Comparison of ENCODE assay signal across 28 cellular contexts in genomic region chr12:8461426-8461825, GRCh38. TPM values are rescaled to one million over a fixed set of nuclear protein-coding genes. Genes with fewer than 3 reads are reported as not detected.
A peak's percentile ranks its signal among the peaks of the same experiment; 100 is the strongest.
DNase-seq lines count a peak whose midpoint lies in the region; ATAC-seq, FAIRE-seq and TF ChIP-seq lines count a peak whose summit lies in the region.
"Had no signal": no experiment of that assay in that cellular context is flagged by ENCODE, and none has a peak within 500 bp of the region (broad histone marks: within the 10 kb centered on the region; RNA-seq: fewer than 3 reads in every experiment).

No MANE protein-coding gene starts in this region.

- H3K9ac ChIP-seq in HUES64 (ENCODE audit: low read depth, low read length), result peak overlapping the region; percentile 59; the same call in 1 of the 2 replicates
- no peak overlapping the region for H3K9ac ChIP-seq in H1 (replicated peaks in 1 of 4; ENCODE audit: extremely low read depth in 1 of 4, low read depth in 3 of 4, low read length in 3 of 4)
- H3K9ac ChIP-seq in mesendoderm (ENCODE audit: low read length), result no peak overlapping the region
- H3K9ac ChIP-seq: BLaER1 had no signal

- H3K56ac ChIP-seq in H1 (replicated peaks; ENCODE audit: insufficient read length, low read depth, low read length), result no peak overlapping the region
- H3K56ac ChIP-seq in mesendoderm (ENCODE audit: low read length), result no peak overlapping the region

- H2AK5ac ChIP-seq in H1 (ENCODE audit: low read depth, low read length), result no peak overlapping the region
- no peak overlapping the region for H2AK5ac ChIP-seq in mesendoderm (ENCODE audit: low read length)

- no peaks in the 10 kb centered on the region for H3K79me1 ChIP-seq in H1 (ENCODE audit: low read depth, low read length)
- no peaks in the 10 kb centered on the region for H3K79me1 ChIP-seq in mesendoderm (ENCODE audit: low read length)

- no peaks in the 10 kb centered on the region for H3K23me2 ChIP-seq in H1 (ENCODE audit: low read depth, low read length)

- peak overlapping the region; percentile 88; the same call in 1 of the 2 replicates for H2BK20ac ChIP-seq in H1 (ENCODE audit: low read length)

- H3K23ac ChIP-seq in H1 (ENCODE audit: insufficient read length), result no peak overlapping the region
- H3K23ac ChIP-seq in mesendoderm (ENCODE audit: low read length), result no peak overlapping the region

- H3K27me3 ChIP-seq in HUES64 (ENCODE audit: insufficient read depth, low read length) (no peaks in the 10 kb centered on the region), H1 (replicated peaks in 1 of 4; ENCODE audit: control insufficient read depth in 3 of 4, extremely low read depth in 1 of 4, insufficient read depth in 3 of 4, low read length in 3 of 4) (no peaks in the 10 kb centered on the region), mesendoderm (ENCODE audit: insufficient read depth, low read length, poor library complexity) (no peaks in the 10 kb centered on the region)
- H3K27me3 ChIP-seq: BLaER1 had no signal

- H3K4me3 ChIP-seq in A549 (no peak overlapping the region), HUES64 (ENCODE audit: low read length) (no peak overlapping the region), H1 (ENCODE audit: extremely low read depth in 1 of 4, insufficient read depth in 2 of 4, low read depth in 3 of 4, low read length in 4 of 4) (no peak overlapping the region), mesendoderm (ENCODE audit: low read length) (no peak overlapping the region)
- H3K4me3 ChIP-seq: BLaER1, HAP-1, MG63 had no signal

- no peak overlapping the region for H2BK15ac ChIP-seq in H1 (ENCODE audit: low read length)
- no peak overlapping the region for H2BK15ac ChIP-seq in mesendoderm (replicated peaks; ENCODE audit: low read depth)

- CTCF ChIA-PET in A549 (lab: Yijun Ruan, JAX) (interaction anchor here (1.5 kb wide), 1 partner anchor 10 kb away, joined by 5 read pairs; no protein-coding TSS in a partner anchor), H1 (lab: Charles Lee; ENCODE audit: partially characterized antibody) (interaction anchor here (1.0 to 2.3 kb wide), 3 partner anchors 11 to 83 kb away, joined by 3 to 9 read pairs (median 3); no protein-coding TSS in a partner anchor)

- no peak overlapping the region for H3K27ac ChIP-seq in A549
- peak overlapping the region; percentile 93 for H3K27ac ChIP-seq in HUES64 (ENCODE audit: low read depth, low read length)
- H3K27ac ChIP-seq in H1 (ENCODE audit: low read depth, low read length), result no peak overlapping the region
- H3K27ac ChIP-seq in mesendoderm (ENCODE audit: low read depth, low read length), result peak overlapping the region; percentile 66
- H3K27ac ChIP-seq: BLaER1, RWPE1 had no signal

- WGBS in A549 (ENCODE audit: missing lambda C conversion rate), result 32% methylated on average over 2 of the region's 2 CpGs
- 77% methylated on average over 2 of the region's 2 CpGs for WGBS in HUES64
- WGBS in H1 (ENCODE audit: extremely low coverage in 1 of 2, insufficient coverage in 1 of 2, insufficient read length in 1 of 2, insufficient replicate concordance in 2 of 2, low coverage in 1 of 2, low lambda C conversion rate in 2 of 2, missing lambda C conversion rate in 1 of 2), 2 experiments, result 89% methylated on average over 2 of the region's 2 CpGs; no CpG with 5 or more reads in 1 of the 2 experiments
- WGBS in mesendoderm (ENCODE audit: extremely low coverage, insufficient coverage, low lambda C conversion rate), result no CpG with 5 or more reads among the region's 2 CpGs

- H2BK5ac ChIP-seq in H1 (ENCODE audit: low read depth, low read length) (peak overlapping the region; percentile 54; the same call in 1 of the 2 replicates), mesendoderm (ENCODE audit: low read length) (no peak overlapping the region)

- H4K5ac ChIP-seq in H1 (ENCODE audit: insufficient read length, low read depth, low read length) (peak overlapping the region; percentile 95), mesendoderm (ENCODE audit: low read length) (no peak overlapping the region)

- H2AFZ ChIP-seq in H1 (ENCODE audit: low read length), result no peak overlapping the region

- POLR2A ChIA-PET in A549 (lab: Yijun Ruan, JAX) (no interaction called here), H1 (lab: Charles Lee; ENCODE audit: partially characterized antibody) (interaction anchor here (0.7 to 1.2 kb wide), 2 partner anchors 8 to 21 kb away, joined by 4 read pairs; no protein-coding TSS in a partner anchor)

- H3K4ac ChIP-seq in H1 (replicated peaks; ENCODE audit: insufficient read length, low read depth, low read length) (peak overlapping the region; percentile 94), mesendoderm (ENCODE audit: low read depth, low read length) (no peak overlapping the region)

- FAIRE-seq in A549 (lab: Jason Lieb, UNC) (no peak), H1 (lab: Jason Lieb, UNC) (no peak)
- FAIRE-seq: HTR-8/SVneo had no signal

- H3K14ac ChIP-seq in H1 (ENCODE audit: insufficient read length), result no peak overlapping the region

- no peak for ATAC-seq in A549
- ATAC-seq in GM18519 (IDR thresholded peaks at IDR 0.05; ENCODE audit: low FRiP score, unreplicated experiment), result no peak
- ATAC-seq: Panc1 had no signal

- H4K8ac ChIP-seq in H1 (ENCODE audit: extremely low read depth, insufficient read depth, low read length) (no peak overlapping the region), mesendoderm (ENCODE audit: low read depth, low read length) (no peak overlapping the region)

- DNase-seq in A549 (ENCODE audit: low read depth in 1 of 2, low spot score in 1 of 2), result no peak
- no peak for DNase-seq in H1 (ENCODE audit: low read depth in 1 of 2, low spot score in 2 of 2)
- no peak for DNase-seq in mesendoderm
- DNase-seq in HuH-7.5 (ENCODE audit: low spot score), result no peak
- no peak for DNase-seq in HuH-7 (ENCODE audit: low spot score)
- DNase-seq in stimulated activated CD4-positive, alpha-beta T cell treated with anti-CD3 and anti-CD28 coated beads, Interleukin-2, amount 100 ng/mL, for 48 hours, result no peak
- DNase-seq: 8988T; CD4-positive, CD25-positive, alpha-beta regulatory T cell; DMS153; DND-41; HFFc6; KG1; MG63; NCI-H1105 treated with DMSO at 0.1 percent for 48 hours; NCI-H1694; NCI-H2029 treated with DMSO at 0.1 percent for 48 hours; NCI-H446 treated with DMSO at 0.1 percent for 48 hours; NCI-H526; SHP77 had no signal

- no peaks in the 10 kb centered on the region for H4K20me1 ChIP-seq in H1 (replicated peaks in 1 of 2; ENCODE audit: control insufficient read depth in 1 of 2, insufficient read depth in 2 of 2, low read length in 2 of 2)
- H4K20me1 ChIP-seq: BLaER1 had no signal

- H3K9me3 ChIP-seq in A549, result no peaks in the 10 kb centered on the region
- no peaks in the 10 kb centered on the region for H3K9me3 ChIP-seq in HUES64 (ENCODE audit: insufficient read depth, low read depth, low read length)
- no peaks in the 10 kb centered on the region for H3K9me3 ChIP-seq in H1 (ENCODE audit: insufficient read depth in 2 of 2, low read depth in 1 of 2, low read length in 1 of 2)
- H3K9me3 ChIP-seq: BLaER1, MG63 had no signal

- no peak overlapping the region for H2BK12ac ChIP-seq in H1 (ENCODE audit: low read depth, low read length)

- H3K18ac ChIP-seq in H1 (ENCODE audit: extremely low read depth, low read length), result peak overlapping the region; percentile 81; the same call in 1 of the 2 replicates
- no peak overlapping the region for H3K18ac ChIP-seq in mesendoderm (ENCODE audit: low read length)

- TF ChIP-seq RAD21 in A549 (conservative IDR thresholded peaks at IDR 0.05 in 1 of 2, IDR thresholded peaks at IDR 0.05 in 1 of 2), result no peak
- TF ChIP-seq RAD21 in H1 (IDR thresholded peaks at IDR 0.05 in 1 of 2, conservative IDR thresholded peaks at IDR 0.05 in 1 of 2; ENCODE audit: low read depth in 2 of 2, low read length in 2 of 2), result no peak

- no peak for TF ChIP-seq EP300 in A549 (IDR thresholded peaks at IDR 0.05)
- no peak for TF ChIP-seq EP300 in H1 (IDR thresholded peaks at IDR 0.05; ENCODE audit: borderline replicate concordance in 1 of 2, low read depth in 2 of 2, low read length in 2 of 2)

- H3K79me2 ChIP-seq in H1 (ENCODE audit: control insufficient read depth in 1 of 2, insufficient read depth in 2 of 2, low read length in 2 of 2) (no peaks in the 10 kb centered on the region), mesendoderm (ENCODE audit: control insufficient read depth, insufficient read depth, low read length) (no peaks in the 10 kb centered on the region)

- no peaks in the 10 kb centered on the region for H3K36me3 ChIP-seq in HUES64 (ENCODE audit: insufficient read depth, low read length)
- no peaks in the 10 kb centered on the region for H3K36me3 ChIP-seq in H1 (ENCODE audit: control insufficient read depth in 2 of 4, insufficient read depth in 4 of 4, low read length in 3 of 4)
- no peaks in the 10 kb centered on the region for H3K36me3 ChIP-seq in mesendoderm (ENCODE audit: control insufficient read depth, insufficient read depth, low read length)
- H3K36me3 ChIP-seq: BLaER1, HAP-1, MG63 had no signal

- H3K4me2 ChIP-seq in A549 (no peak overlapping the region), H1 (ENCODE audit: insufficient read depth in 1 of 2, low read depth in 2 of 2, low read length in 2 of 2) (no peak overlapping the region), mesendoderm (ENCODE audit: low read length) (no peak overlapping the region)
- H3K4me2 ChIP-seq: BLaER1 had no signal

- TF ChIP-seq POLR2A in A549 (IDR thresholded peaks at IDR 0.05; ENCODE audit: low read length), result no peak
- no peak for TF ChIP-seq POLR2A in H1 (IDR thresholded peaks at IDR 0.05; ENCODE audit: control extremely low read depth in 1 of 2, low read depth in 2 of 2, low read length in 2 of 2)

- no peak for TF ChIP-seq CTCF in A549 (IDR thresholded peaks at IDR 0.05)
- no peak for TF ChIP-seq CTCF in H1 (IDR thresholded peaks at IDR 0.05; ENCODE audit: control extremely low read depth in 1 of 3, insufficient read depth in 1 of 3, low read depth in 1 of 3, low read length in 3 of 3)

- H4K91ac ChIP-seq in H1 (replicated peaks; ENCODE audit: insufficient read length, low read length), result peak overlapping the region; percentile 81

- H3K4me1 ChIP-seq in A549 (no peaks in the 10 kb centered on the region), HUES64 (ENCODE audit: insufficient read depth, low read length) (peaks cover 24% of the 10 kb centered on the region), H1 (replicated peaks in 1 of 4; ENCODE audit: control insufficient read depth in 3 of 4, insufficient read depth in 4 of 4, low read length in 3 of 4) (peaks cover 0 to 6% (median 1%) of the 10 kb centered on the region in 4 experiments; a peak in 1 of 7 replicates), mesendoderm (ENCODE audit: control insufficient read depth, low read depth, low read length) (no peaks in the 10 kb centered on the region)
- H3K4me1 ChIP-seq: BLaER1 had no signal

- H2BK120ac ChIP-seq in H1 (replicated peaks; ENCODE audit: low read depth, low read length) (peak overlapping the region; percentile 97), mesendoderm (ENCODE audit: low read depth, low read length) (no peak overlapping the region)

RNA-seq across cellular contexts. Expression of gene CLEC6A, which starts 5.7 kb away (rescaled TPM):
- not detected in 2 replicates for polyA plus RNA-seq in A549 (2011; rRNA removed)
- polyA plus RNA-seq in A549 (2012; cell fraction: cytosol; rRNA removed), result not detected in 2 replicates
- polyA plus RNA-seq in A549 (2012; cell fraction: nucleus; rRNA removed), result not detected in 2 replicates
- not detected in 3 replicates for polyA plus RNA-seq in A549 (2017; fragmentation: RNase III; extraction: RNeasy Plus Mini Kit Qiagen cat#74134 plus additional on column Dnase treatment)
- polyA minus RNA-seq in A549 (2011; rRNA and poly(A)+ RNA removed), result not detected in 2 replicates
- polyA plus RNA-seq in HUES64 (2013, experiment 1 of 2), result not detected
- polyA plus RNA-seq in HUES64 (2013, experiment 2 of 2), result not detected
- not detected in 2 replicates for total RNA-seq in H1 (2021; fragmentation: NEBNext Ultra II Directional; extraction: Animal tissue kit (Norgen Biotek cat#: 25700))
- not detected in 2 replicates for polyA plus RNA-seq in H1 (2011; rRNA removed)
- polyA plus RNA-seq in H1 (2011; cell fraction: cytosol; rRNA removed), result not detected
- not detected for polyA plus RNA-seq in H1 (2011; cell fraction: nucleus; rRNA removed)
- not detected in 4 replicates for polyA plus RNA-seq in H1 (2012, experiment 1 of 2)
- not detected for polyA plus RNA-seq in H1 (2012, experiment 2 of 2)
- 0.10 TPM for polyA plus RNA-seq in H1 (2013, experiment 1 of 2)
- 0.06 TPM for polyA plus RNA-seq in H1 (2013, experiment 2 of 2)
- 0.10 TPM in 1 of 2 replicates, not detected in the other for polyA minus RNA-seq in H1 (2011; rRNA and poly(A)+ RNA removed)
- polyA minus RNA-seq in H1 (2011; cell fraction: cytosol; rRNA and poly(A)+ RNA removed), result not detected
- 0.70 TPM for polyA minus RNA-seq in H1 (2011; cell fraction: nucleus; rRNA and poly(A)+ RNA removed)
- polyA plus RNA-seq in mesendoderm (2013, experiment 1 of 2), result 0.06 TPM
- 0.07 TPM for polyA plus RNA-seq in mesendoderm (2013, experiment 2 of 2)
- total RNA-seq: CD4-positive, CD25-positive, alpha-beta regulatory T cell; HFFc6; OCI-LY7; SK-MEL-5 had no signal
- polyA plus RNA-seq: CD4-positive, CD25-positive, alpha-beta regulatory T cell had no signal

RNA-seq across cellular contexts. Expression of gene CLEC4D, which starts 51.9 kb away (rescaled TPM):
- polyA plus RNA-seq in A549 (2011; rRNA removed), result not detected in 2 replicates
- polyA plus RNA-seq in A549 (2012; cell fraction: cytosol; rRNA removed), result not detected in 2 replicates
- not detected in 2 replicates for polyA plus RNA-seq in A549 (2012; cell fraction: nucleus; rRNA removed)
- not detected in 3 replicates for polyA plus RNA-seq in A549 (2017; fragmentation: RNase III; extraction: RNeasy Plus Mini Kit Qiagen cat#74134 plus additional on column Dnase treatment)
- not detected in 2 replicates for polyA minus RNA-seq in A549 (2011; rRNA and poly(A)+ RNA removed)
- 0.25 TPM for polyA plus RNA-seq in HUES64 (2013, experiment 1 of 2)
- 0.25 TPM for polyA plus RNA-seq in HUES64 (2013, experiment 2 of 2)
- total RNA-seq in H1 (2021; fragmentation: NEBNext Ultra II Directional; extraction: Animal tissue kit (Norgen Biotek cat#: 25700)), result not detected in 2 replicates
- 0.03 and 0.14 TPM in 2 replicates for polyA plus RNA-seq in H1 (2011; rRNA removed)
- 0.18 TPM for polyA plus RNA-seq in H1 (2011; cell fraction: cytosol; rRNA removed)
- polyA plus RNA-seq in H1 (2011; cell fraction: nucleus; rRNA removed), result 0.43 TPM
- 0.13 to 0.55 TPM (median 0.23 TPM) in 3 of 4 replicates, not detected in the other for polyA plus RNA-seq in H1 (2012, experiment 1 of 2)
- not detected for polyA plus RNA-seq in H1 (2012, experiment 2 of 2)
- polyA plus RNA-seq in H1 (2013, experiment 1 of 2), result 0.20 TPM
- 0.11 TPM for polyA plus RNA-seq in H1 (2013, experiment 2 of 2)
- 0.10 and 0.16 TPM in 2 replicates for polyA minus RNA-seq in H1 (2011; rRNA and poly(A)+ RNA removed)
- polyA minus RNA-seq in H1 (2011; cell fraction: cytosol; rRNA and poly(A)+ RNA removed), result not detected
- polyA minus RNA-seq in H1 (2011; cell fraction: nucleus; rRNA and poly(A)+ RNA removed), result not detected
- 0.03 TPM for polyA plus RNA-seq in mesendoderm (2013, experiment 1 of 2)
- 0.10 TPM for polyA plus RNA-seq in mesendoderm (2013, experiment 2 of 2)
- total RNA-seq: CD4-positive, CD25-positive, alpha-beta regulatory T cell; HFFc6; OCI-LY7; SK-MEL-5 had no signal
- polyA plus RNA-seq: CD4-positive, CD25-positive, alpha-beta regulatory T cell had no signal

Comparison
In these comparisons a context has a peak if more than half of its experiments do, and no peak if none do; other contexts are left out.
1. H3K27ac ChIP-seq: peak in HUES64 (single experiment) and mesendoderm (single experiment); none in A549 (0 of 2) and H1 (single experiment).
2. Of the 18 proteins assayed by ChIP-seq in both H1 and A549: peak only in H1: none; only in A549: none; in both: MAFK; in neither: 17.